Comparison of ENCODE assay signal across 8 cellular contexts in genomic region chr3:135965506-135966348, GRCh38. TPM values are rescaled to one million over a fixed set of nuclear protein-coding genes. Genes with fewer than 3 reads are reported as not detected.
DNase-seq lines count a peak whose midpoint lies in the region; ATAC-seq and TF ChIP-seq lines count a peak whose summit lies in the region.

Gene PPP2R3A, plus strand, starts transcription at chr3:135965728. Its CDS starts 35,771 bp downstream, at chr3:136001499.

- H4K91ac ChIP-seq in IMR-90 (ENCODE audit: insufficient read depth, low read depth, low read length) = peak within 1 kb of the TSS; percentile 66; the same call in 1 of the 2 replicates

- in situ Hi-C loops in IMR-90 (cut with MboI; ENCODE audit: low sequenced_read_pairs) = no loop called here

- H3F3A ChIP-seq in neural cell (ENCODE audit: insufficient read depth, low read length, poor library complexity, severe bottlenecking) = peaks cover 8% of the 10 kb centered on the region

- peak within 1 kb of the TSS; percentile 58 for H3K18ac ChIP-seq in IMR-90 (ENCODE audit: low read depth, low read length)

- H2BK20ac ChIP-seq in IMR-90 (ENCODE audit: low read depth, low read length) = no peak within 1 kb of the TSS

- TF ChIP-seq POLR2A in IMR-90 (IDR thresholded peaks at IDR 0.05; ENCODE audit: low read depth, low read length) = peak; percentile 78

- H3K27me3 ChIP-seq in Caco-2 (replicated peaks; ENCODE audit: control insufficient read depth, insufficient read depth, low read length) = no peaks in the 10 kb centered on the region
- no peaks in the 10 kb centered on the region for H3K27me3 ChIP-seq in IMR-90 (ENCODE audit: control insufficient read depth, insufficient read depth, low read length)
- no peaks in the 10 kb centered on the region for H3K27me3 ChIP-seq in SJCRH30
- no peaks in the 10 kb centered on the region for H3K27me3 ChIP-seq in neural cell (ENCODE audit: insufficient read depth, low read depth, low read length)

- H3K36me3 ChIP-seq in Caco-2 (ENCODE audit: control insufficient read depth, insufficient read depth, low read length) = no peaks in the 10 kb centered on the region; the same call in 1 of the 2 replicates
- H3K36me3 ChIP-seq in IMR-90 (ENCODE audit: control insufficient read depth, insufficient read depth, low read length) = no peaks in the 10 kb centered on the region
- no peaks in the 10 kb centered on the region for H3K36me3 ChIP-seq in SJCRH30
- no peaks in the 10 kb centered on the region for H3K36me3 ChIP-seq in neural cell (ENCODE audit: insufficient read depth, low read length)

- TF ChIP-seq RAD21 in IMR-90 (IDR thresholded peaks at IDR 0.05; ENCODE audit: low read length) (no peak), neural cell (conservative IDR thresholded peaks at IDR 0.05) (no peak)

- H3K9ac ChIP-seq in IMR-90 (ENCODE audit: low read depth, low read length) = peak within 1 kb of the TSS; percentile 74
- peak within 1 kb of the TSS; percentile 86 for H3K9ac ChIP-seq in neural cell (ENCODE audit: low read length)

- H3K4me1 Mint-ChIP-seq in Caco-2 (ENCODE audit: low read depth, unreplicated experiment) = peaks cover 35% of the 10 kb centered on the region

- H3K9me3 ChIP-seq in Caco-2 (no peaks in the 10 kb centered on the region), IMR-90 (ENCODE audit: control insufficient read depth, insufficient read depth, low read length) (no peaks in the 10 kb centered on the region), SJCRH30 (replicated peaks) (no peaks in the 10 kb centered on the region), neural cell (ENCODE audit: low read length) (no peaks in the 10 kb centered on the region)

- peak within 1 kb of the TSS; percentile 50; the same call in 1 of the 2 replicates for H4K5ac ChIP-seq in IMR-90 (ENCODE audit: low read depth, low read length)

- no TSS peak for BruUV-seq in Caco-2 (replicated peaks; lab: Mats Ljungman, UMichigan)
- BruUV-seq in IMR-90 (replicated peaks; lab: Mats Ljungman, UMichigan) = no TSS peak

- H2BK15ac ChIP-seq in IMR-90 (ENCODE audit: low read depth, low read length) = no peak within 1 kb of the TSS; the same call in 2 of the 3 replicates

- POLR2A ChIA-PET in Caco-2 (lab: Charles Lee) (interaction anchor here (1.0 kb wide), 1 partner anchor 76 kb away, joined by 6 read pairs; no protein-coding TSS in a partner anchor), IMR-90 (lab: Charles Lee; ENCODE audit: unreplicated experiment) (interaction anchor here (0.6 kb wide), 1 partner anchor 38 kb away, joined by 3 read pairs; no protein-coding TSS in a partner anchor)

- peaks cover 15% of the 10 kb centered on the region for H3K9me3 Mint-ChIP-seq in Caco-2 (ENCODE audit: unreplicated experiment)

- peak within 1 kb of the TSS; percentile 84 for H2BK120ac ChIP-seq in IMR-90 (ENCODE audit: low read depth, low read length)

- H3K4ac ChIP-seq in IMR-90 (ENCODE audit: low read depth, low read length) = peak within 1 kb of the TSS; percentile 89

- dilution Hi-C loops in IMR-90 (cut with HindIII; ENCODE audit: low sequenced_read_pairs, unreplicated experiment) = no loop called here

- intact Hi-C loops in Caco-2 (cut with micrococcal nuclease; ENCODE audit: unreplicated experiment) = loop anchor here (1.0 to 2.0 kb wide), 4 partner anchors 29 to 77 kb away; no protein-coding TSS in a partner anchor
- intact Hi-C loops in IMR-90 (cut with micrococcal nuclease) = loop anchor here (1.0 to 5.0 kb wide), 2 partner anchors 48 to 77 kb away; no protein-coding TSS in a partner anchor

- peak within 1 kb of the TSS; percentile 89 for H2BK5ac ChIP-seq in IMR-90 (ENCODE audit: low read depth, low read length, poor library complexity, severe bottlenecking)

- peak within 1 kb of the TSS; percentile 67 to 74; a peak in 3 of 4 replicates for H4K8ac ChIP-seq in IMR-90 (ENCODE audit: low read depth in 2 of 2, low read length in 2 of 2)

- H3K14ac ChIP-seq in IMR-90 (replicated peaks; ENCODE audit: low read depth, low read length) = peak within 1 kb of the TSS; percentile 80

- peak within 1 kb of the TSS; percentile 83; the same call in 1 of the 2 replicates for H3K56ac ChIP-seq in IMR-90 (ENCODE audit: extremely low read depth, insufficient read depth, low read length)

- peak within 1 kb of the TSS; percentile 75 for H3K4me3 Mint-ChIP-seq in Caco-2 (ENCODE audit: unreplicated experiment)

- peaks cover 36% of the 10 kb centered on the region for H3K4me1 ChIP-seq in Caco-2
- H3K4me1 ChIP-seq in IMR-90 (ENCODE audit: control insufficient read depth, insufficient read depth, low read length) = peaks cover 6% of the 10 kb centered on the region
- peaks cover 10% of the 10 kb centered on the region for H3K4me1 ChIP-seq in SJCRH30

- no peak for TF ChIP-seq CTCF in Caco-2 (IDR thresholded peaks at IDR 0.05; ENCODE audit: insufficient read depth in 1 of 2, low read depth in 1 of 2, low read length in 1 of 2, severe bottlenecking in 1 of 2, unreplicated experiment in 1 of 2)
- 0 out of 2 replicates have a peak, but pooled peaks have one; percentile 0 for TF ChIP-seq CTCF in IMR-90 (conservative IDR thresholded peaks at IDR 0.05; ENCODE audit: low read depth, low read length)
- TF ChIP-seq CTCF in foreskin fibroblast (IDR thresholded peaks at IDR 0.05; ENCODE audit: low read depth, low read length) = no peak
- TF ChIP-seq CTCF in neural cell (IDR thresholded peaks at IDR 0.05; ENCODE audit: poor library complexity, severe bottlenecking) = no peak

- H3K27ac ChIP-seq in IMR-90 (ENCODE audit: insufficient read depth, low read length) = peak within 1 kb of the TSS; percentile 88
- H3K27ac ChIP-seq in SJCRH30 = peak within 1 kb of the TSS; percentile 49
- H3K27ac ChIP-seq in neural cell (ENCODE audit: low read length) = peak within 1 kb of the TSS; percentile 50

- H3K23ac ChIP-seq in IMR-90 (ENCODE audit: low read depth, low read length) = peak within 1 kb of the TSS; percentile 70; the same call in 1 of the 2 replicates

- peak within 1 kb of the TSS; percentile 54 for H3K4me3 ChIP-seq in Caco-2 (ENCODE audit: low read depth, low read length)
- peak within 1 kb of the TSS; percentile 88 for H3K4me3 ChIP-seq in IMR-90 (ENCODE audit: insufficient read depth, low read depth, low read length)
- H3K4me3 ChIP-seq in SJCRH30 = peak within 1 kb of the TSS; percentile 73
- H3K4me3 ChIP-seq in foreskin fibroblast (ENCODE audit: low read depth in 1 of 2, low read length in 2 of 2) = peak within 1 kb of the TSS; percentile 83 to 92
- H3K4me3 ChIP-seq in neural cell (ENCODE audit: low read length) = peak within 1 kb of the TSS; percentile 92

- peak; percentile 87 to 88 for DNase-seq in Caco-2
- DNase-seq in IMR-90 = peak; percentile 80
- DNase-seq in SJCRH30 = peak; percentile 88 to 89
- DNase-seq in activated naive CD4-positive, alpha-beta T cell treated with Interleukin-2 at 50 U/mL for 16 hours = peak; percentile 58
- DNase-seq in foreskin fibroblast = peak; percentile 83 to 93
- DNase-seq in stimulated activated naive CD8-positive, alpha-beta T cell treated with anti-CD3 and anti-CD28 coated beads, Interleukin-15, Interleukin-2, amounts not matched to agents 100 U/mL and 50 U/mL, for 24 hours = peak; percentile 75

- no peak within 1 kb of the TSS; the same call in 1 of the 2 replicates for H2AK5ac ChIP-seq in IMR-90 (ENCODE audit: low read depth, low read length)

- 0 out of 2 replicates have a peak, but pooled peaks cover 3% of the 10 kb centered on the region for H4K20me1 ChIP-seq in IMR-90 (ENCODE audit: insufficient read depth, low read length)
- H4K20me1 ChIP-seq in neural cell (ENCODE audit: insufficient read depth) = no peaks in the 10 kb centered on the region

- CTCF ChIA-PET in Caco-2 (lab: Charles Lee) = interaction anchor here (2.3 kb wide), 1 partner anchor 77 kb away, joined by 11 read pairs; no protein-coding TSS in a partner anchor
- CTCF ChIA-PET in IMR-90 (lab: Yijun Ruan, JAX) = interaction anchor here (0.6 to 3.4 kb wide), 2 partner anchors 77 to 241 kb away, joined by 4 to 19 read pairs; no protein-coding TSS in a partner anchor

- no peaks in the 10 kb centered on the region for H3K36me3 Mint-ChIP-seq in Caco-2 (ENCODE audit: insufficient read depth, unreplicated experiment)

- peak within 1 kb of the TSS; percentile 97 for H3K4me2 ChIP-seq in IMR-90 (ENCODE audit: low read depth, low read length)
- peak within 1 kb of the TSS; percentile 66 for H3K4me2 ChIP-seq in neural cell (ENCODE audit: low read length)

- H3K9me2 ChIP-seq in neural cell (ENCODE audit: insufficient read depth, low read length) = no peaks in the 10 kb centered on the region

- WGBS in IMR-90 (ENCODE audit: extremely low coverage in 2 of 2, insufficient read length in 1 of 2), 2 experiments = 0% methylated on average over 18 of the region's 89 CpGs; no CpG with 5 or more reads in 1 of the 2 experiments

- no peaks in the 10 kb centered on the region for H3K27me3 Mint-ChIP-seq in Caco-2 (ENCODE audit: insufficient read depth, unreplicated experiment)

- H3K27ac Mint-ChIP-seq in Caco-2 (ENCODE audit: unreplicated experiment) = peak within 1 kb of the TSS; percentile 79

- no peak for TF ChIP-seq EP300 in neural cell (conservative IDR thresholded peaks at IDR 0.05; ENCODE audit: poor library complexity, severe bottlenecking)

- H2AK9ac ChIP-seq in IMR-90 (replicated peaks; ENCODE audit: low read depth, low read length, poor library complexity) = peak within 1 kb of the TSS; percentile 90

- H3K9me1 ChIP-seq in IMR-90 (ENCODE audit: insufficient read depth, low read length) = no peaks in the 10 kb centered on the region; the same call in 1 of the 2 replicates

- peak within 1 kb of the TSS; percentile 95 for H2AFZ ChIP-seq in IMR-90 (replicated peaks; ENCODE audit: low read length, poor library complexity)
- peak within 1 kb of the TSS; percentile 82 for H2AFZ ChIP-seq in neural cell (ENCODE audit: low read depth, low read length)

- peaks cover 20 to 26% of the 10 kb centered on the region in 2 experiments; a peak in 3 of 4 replicates for H3K79me1 ChIP-seq in IMR-90 (ENCODE audit: low read depth in 1 of 2, low read length in 2 of 2)

- ATAC-seq in GM21576 (IDR thresholded peaks at IDR 0.05; ENCODE audit: unreplicated experiment) (peak; percentile 74), IMR-90 (ENCODE audit: low read depth) (peak; percentile 93)
- peak; percentile 91 for ATAC-seq in stimulated activated naive CD8-positive, alpha-beta T cell treated with anti-CD3 and anti-CD28 coated beads, Interleukin-15, Interleukin-2, amounts not matched to agents 100 U/mL and 50 U/mL, for 24 hours

- H3K79me2 ChIP-seq in neural cell (replicated peaks; ENCODE audit: insufficient read depth, low read length) = peaks cover 38% of the 10 kb centered on the region

TF ChIP-seq in IMR-90, 13 proteins besides CTCF, POLR2A, EP300 and RAD21 (continues in another document):
- peak; percentile 99 for TF ChIP-seq MAZ (IDR thresholded peaks at IDR 0.05; ENCODE audit: borderline replicate concordance, low read depth, low read length)

TF ChIP-seq in neural cell, 6 proteins besides CTCF, POLR2A, EP300 and RAD21 (continues in another document):
- TF ChIP-seq SMC3 (conservative IDR thresholded peaks at IDR 0.05; ENCODE audit: poor library complexity) = no peak

RNA-seq across cellular contexts. Expression of gene PPP2R3A, which starts in this region (rescaled TPM):
- total RNA-seq in Caco-2 (2022) (9.5 and 10.2 TPM in 2 replicates), IMR-90 (2012; rRNA removed) (37.3 and 46.7 TPM in 2 replicates)
- polyA plus RNA-seq in IMR-90 (2012; rRNA removed) (10.2 and 11.3 TPM in 2 replicates), neural cell (16.9 and 17.9 TPM in 2 replicates)
- polyA plus RNA-seq in IMR-90 (2012; cell fraction: cytosol; rRNA removed) = 2.6 and 5.4 TPM in 2 replicates
- polyA plus RNA-seq in IMR-90 (2012; cell fraction: nucleus; rRNA removed; ENCODE audit: low replicate concordance) = 0.97 and 6.1 TPM in 2 replicates
- 13.9 and 16.5 TPM in 2 replicates for total RNA-seq in SJCRH30 (2014; rRNA removed; shearing (Covaris generic))
- polyA minus RNA-seq in neural cell = 79.1 and 88.9 TPM in 2 replicates

Comparison
In these comparisons a context has a peak if more than half of its experiments do, and no peak if none do; other contexts are left out.
1. Peak in every context shown above with its lines: DNase-seq, ATAC-seq, H3K4me3 ChIP-seq and H3K27ac ChIP-seq.